Comparison of ENCODE assay signal across 8 cellular contexts in genomic region chr5:139293199-139293503, GRCh38. TPM values are rescaled to one million over a fixed set of nuclear protein-coding genes. Genes with fewer than 3 reads are reported as not detected.
DNase-seq lines count a peak whose midpoint lies in the region; ATAC-seq, FAIRE-seq and TF ChIP-seq lines count a peak whose summit lies in the region.

No MANE protein-coding gene starts in this region.

- peaks cover 18% of the 10 kb centered on the region for H3K36me3 Mint-ChIP-seq in T-helper 2 cell treated with Interferon-gamma antibody and Interleukin-4, amounts not matched to agents 5 μg/mL and 100 μg/mL, for 36 hours (ENCODE audit: low read depth)
- H3K36me3 Mint-ChIP-seq in activated naive CD8-positive, alpha-beta T cell treated with anti-CD3 and anti-CD28 coated beads for 36 hours, result peaks cover 40% of the 10 kb centered on the region

- no peaks in the 10 kb centered on the region for H3K27me3 ChIP-seq in keratinocyte (ENCODE audit: control insufficient read depth, extremely low read depth, insufficient read depth, low read length)

- H3K27ac ChIP-seq in keratinocyte (ENCODE audit: control insufficient read depth, insufficient read depth, low read length), result peak overlapping the region; percentile 98
- peak overlapping the region; percentile 99 for H3K27ac ChIP-seq in substantia nigra (ENCODE audit: low read depth, low read length, poor library complexity, severe bottlenecking)

- peak overlapping the region; percentile 99 for H3K9ac ChIP-seq in keratinocyte (ENCODE audit: control insufficient read depth, extremely low read depth, insufficient read depth, low read length)

- H3K4me2 ChIP-seq in keratinocyte (ENCODE audit: control insufficient read depth, extremely low read depth, insufficient read depth, low read depth, low read length), result peak overlapping the region; percentile 75

- peaks cover 17% of the 10 kb centered on the region for H3K4me1 ChIP-seq in keratinocyte (ENCODE audit: control insufficient read depth, extremely low read depth, insufficient read depth, low read length)

- H3K36me3 ChIP-seq in keratinocyte (ENCODE audit: control insufficient read depth in 2 of 2, extremely low read depth in 1 of 2, insufficient read depth in 2 of 2, low read length in 2 of 2), result no peaks in the 10 kb centered on the region

- FAIRE-seq in keratinocyte (lab: Jason Lieb, UNC), result no peak

- no peak for DNase-seq in T-helper 2 cell treated with Interferon-gamma antibody and Interleukin-4, amounts not matched to agents 5 μg/mL and 100 μg/mL, for 36 hours (ENCODE audit: low spot score)
- DNase-seq in T-helper 2 cell, result no peak
- DNase-seq in activated naive CD8-positive, alpha-beta T cell treated with anti-CD3 and anti-CD28 coated beads for 36 hours, result no peak
- DNase-seq in keratinocyte (ENCODE audit: low read depth, low spot score), result no peak
- DNase-seq in substantia nigra (lab: John Stamatoyannopoulos, UW), result no peak
- no peak for DNase-seq in left lobe of liver (ENCODE audit: low spot score)
- DNase-seq in GOT3 (lab: John Stamatoyannopoulos, UW), result no peak
- DNase-seq in NCI-H748 (lab: John Stamatoyannopoulos, UW; ENCODE audit: unreplicated experiment), result no peak

- H3K9me1 ChIP-seq in keratinocyte (ENCODE audit: control insufficient read depth, extremely low read depth, insufficient read depth, low read length), result peaks cover 8% of the 10 kb centered on the region

- H3K27ac Mint-ChIP-seq in T-helper 2 cell treated with Interferon-gamma antibody and Interleukin-4, amounts not matched to agents 5 μg/mL and 100 μg/mL, for 36 hours, result peak overlapping the region; percentile 97
- H3K27ac Mint-ChIP-seq in activated naive CD8-positive, alpha-beta T cell treated with anti-CD3 and anti-CD28 coated beads for 36 hours, result peak overlapping the region; percentile 98

- H3K4me3 Mint-ChIP-seq in T-helper 2 cell treated with Interferon-gamma antibody and Interleukin-4, amounts not matched to agents 5 μg/mL and 100 μg/mL, for 36 hours, result peak overlapping the region; percentile 99
- peak overlapping the region; percentile 97 for H3K4me3 Mint-ChIP-seq in activated naive CD8-positive, alpha-beta T cell treated with anti-CD3 and anti-CD28 coated beads for 36 hours

- H3K79me2 ChIP-seq in keratinocyte (ENCODE audit: control insufficient read depth, insufficient read depth, low read length), result peaks cover 47% of the 10 kb centered on the region

- H2AFZ ChIP-seq in keratinocyte (ENCODE audit: control insufficient read depth, low read length), result peak overlapping the region; percentile 64

- H3K4me3 ChIP-seq in keratinocyte (ENCODE audit: control insufficient read depth in 2 of 3, extremely low read depth in 1 of 3, insufficient read depth in 2 of 3, low read depth in 1 of 3, low read length in 3 of 3), result peak overlapping the region; percentile 65 to 72 (median 68)

- H4K20me1 ChIP-seq in keratinocyte (ENCODE audit: control insufficient read depth, extremely low read depth, insufficient read depth, low read length), result peaks cover 29% of the 10 kb centered on the region

- no peak for TF ChIP-seq CTCF in keratinocyte (optimal IDR thresholded peaks at IDR 0.05 in 1 of 3, IDR thresholded peaks at IDR 0.05 in 1 of 3, conservative IDR thresholded peaks at IDR 0.05 in 1 of 3; ENCODE audit: extremely low read depth in 1 of 3, insufficient read depth in 2 of 3, low read length in 3 of 3)

- H3K4me1 Mint-ChIP-seq in T-helper 2 cell treated with Interferon-gamma antibody and Interleukin-4, amounts not matched to agents 5 μg/mL and 100 μg/mL, for 36 hours (ENCODE audit: low read depth), result peaks cover 32% of the 10 kb centered on the region
- peaks cover 32% of the 10 kb centered on the region for H3K4me1 Mint-ChIP-seq in activated naive CD8-positive, alpha-beta T cell treated with anti-CD3 and anti-CD28 coated beads for 36 hours

- no peaks in the 10 kb centered on the region for H3K9me3 ChIP-seq in keratinocyte (ENCODE audit: control insufficient read depth, low read depth, low read length)

- no peak for ATAC-seq in left lobe of liver

- H3K9me3 Mint-ChIP-seq in T-helper 2 cell treated with Interferon-gamma antibody and Interleukin-4, amounts not matched to agents 5 μg/mL and 100 μg/mL, for 36 hours, result no peaks in the 10 kb centered on the region
- no peaks in the 10 kb centered on the region for H3K9me3 Mint-ChIP-seq in activated naive CD8-positive, alpha-beta T cell treated with anti-CD3 and anti-CD28 coated beads for 36 hours

- dilution Hi-C loops in keratinocyte (cut with MboI; ENCODE audit: extremely low pct_ligation_motif_present, low sequenced_read_pairs), result no loop called here

- H3K27me3 Mint-ChIP-seq in T-helper 2 cell treated with Interferon-gamma antibody and Interleukin-4, amounts not matched to agents 5 μg/mL and 100 μg/mL, for 36 hours (ENCODE audit: low read depth), result no peaks in the 10 kb centered on the region
- H3K27me3 Mint-ChIP-seq in activated naive CD8-positive, alpha-beta T cell treated with anti-CD3 and anti-CD28 coated beads for 36 hours, result no peaks in the 10 kb centered on the region

RNA-seq across cellular contexts. Expression of gene MATR3, which starts 0.4 kb away (rescaled TPM):
- total RNA-seq in activated naive CD8-positive, alpha-beta T cell treated with anti-CD3 and anti-CD28 coated beads for 36 hours, result 100 to 1,000 TPM; 182 to 208 TPM
- 81.6 to 122 TPM (median 82.8 TPM) in 3 replicates for polyA plus RNA-seq in keratinocyte
- polyA plus RNA-seq in keratinocyte (2011; ENCODE audit: low read depth), result 430 TPM
- polyA plus RNA-seq in keratinocyte (2011; cell fraction: cytosol; rRNA removed), result 43.4 and 70.2 TPM in 2 replicates
- 70.4 and 82.4 TPM in 2 replicates for polyA plus RNA-seq in keratinocyte (2011; cell fraction: nucleus; rRNA removed)
- polyA plus RNA-seq in keratinocyte (2012; ENCODE audit: low replicate concordance), result 84.6 and 125 TPM in 2 replicates
- polyA minus RNA-seq in keratinocyte, result 142 to 184 TPM (median 144 TPM) in 3 replicates
- polyA minus RNA-seq in keratinocyte (2011; cell fraction: cytosol; rRNA and poly(A)+ RNA removed), result 52.9 TPM
- 62.5 and 132 TPM in 2 replicates for polyA minus RNA-seq in keratinocyte (2011; cell fraction: nucleus; rRNA and poly(A)+ RNA removed)
- 39.2 TPM for total RNA-seq in left lobe of liver

RNA-seq across cellular contexts. Expression of gene PAIP2, which starts 48.5 kb away (rescaled TPM):
- total RNA-seq in activated naive CD8-positive, alpha-beta T cell treated with anti-CD3 and anti-CD28 coated beads for 36 hours, result 10 to 100 TPM; 91.7 to 94.0 TPM
- 31.0 to 65.6 TPM (median 43.8 TPM) in 3 replicates for polyA plus RNA-seq in keratinocyte
- polyA plus RNA-seq in keratinocyte (2011; ENCODE audit: low read depth), result 80.5 TPM
- polyA plus RNA-seq in keratinocyte (2011; cell fraction: cytosol; rRNA removed), result 36.1 and 63.7 TPM in 2 replicates
- polyA plus RNA-seq in keratinocyte (2011; cell fraction: nucleus; rRNA removed), result 22.0 and 33.2 TPM in 2 replicates
- 41.7 and 65.0 TPM in 2 replicates for polyA plus RNA-seq in keratinocyte (2012; ENCODE audit: low replicate concordance)
- polyA minus RNA-seq in keratinocyte, result 7.7 to 32.7 TPM (median 10.2 TPM) in 3 replicates
- 50.8 TPM for polyA minus RNA-seq in keratinocyte (2011; cell fraction: cytosol; rRNA and poly(A)+ RNA removed)
- polyA minus RNA-seq in keratinocyte (2011; cell fraction: nucleus; rRNA and poly(A)+ RNA removed), result 7.9 and 13.3 TPM in 2 replicates
- total RNA-seq in left lobe of liver, result 31.6 TPM
